15 cellular contexts compared by ENCODE assay signal in the genomic region with DNA sequence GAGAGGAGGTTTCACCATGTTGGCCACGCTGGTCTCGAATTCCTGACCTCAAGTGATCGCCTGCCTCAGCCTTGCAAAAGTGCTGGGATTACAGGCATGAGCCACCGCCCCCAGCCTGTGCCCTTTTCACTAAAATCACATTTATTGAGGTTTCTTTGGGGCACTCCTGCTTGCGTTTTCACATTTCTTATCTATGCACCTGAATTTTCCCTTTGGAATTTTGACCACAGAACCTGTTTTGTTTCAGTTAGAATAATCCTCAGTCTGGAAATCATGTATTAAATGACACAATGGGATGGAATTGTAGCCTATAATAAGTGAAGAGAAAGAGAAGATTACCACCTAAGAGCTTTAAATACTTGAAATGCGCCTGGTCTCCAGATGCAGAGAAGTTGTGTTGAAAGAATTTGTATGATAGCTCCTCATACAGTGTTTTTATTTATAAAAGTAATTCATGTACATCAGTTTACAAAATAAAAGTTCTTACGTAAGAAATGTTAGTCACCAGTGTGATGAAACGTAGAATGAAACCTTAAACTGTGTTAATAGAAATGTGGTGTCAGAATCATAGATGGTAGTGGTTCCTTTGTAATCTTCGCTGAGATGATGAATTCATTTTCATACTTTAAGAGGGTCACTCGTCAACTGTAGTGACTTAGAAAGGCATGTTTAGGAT.
A peak's percentile ranks its signal among the peaks of the same experiment; 100 is the strongest.
DNase-seq lines count a peak whose midpoint lies in the region; ATAC-seq and TF ChIP-seq lines count a peak whose summit lies in the region.
"Had no signal": no experiment of that assay in that cellular context is flagged by ENCODE, and none has a peak within 500 bp of the region (broad histone marks: within the 10 kb centered on the region; RNA-seq: fewer than 3 reads in every experiment).

No MANE protein-coding gene starts in this region.

- H3K27ac ChIP-seq in RWPE2 (ENCODE audit: poor library complexity, severe bottlenecking), result peak overlapping the region; percentile 60
- H3K27ac ChIP-seq in substantia nigra (ENCODE audit: low read depth, low read length, poor library complexity, severe bottlenecking), result peak overlapping the region; percentile 51
- no peak overlapping the region for H3K27ac ChIP-seq in CD8-positive, alpha-beta memory T cell (ENCODE audit: low read depth, low read length)
- H3K27ac ChIP-seq: upper lobe of left lung had no signal

- peaks cover 0 to 2% (median 0%) of the 10 kb centered on the region in 5 donors for H3K9me3 Mint-ChIP-seq in CD8-positive, alpha-beta memory T cell

- TF ChIP-seq CTCF in RWPE2 (IDR thresholded peaks at IDR 0.05; ENCODE audit: poor library complexity, severe bottlenecking) (no peak), fibroblast of villous mesenchyme (IDR thresholded peaks at IDR 0.05; ENCODE audit: insufficient read depth, low read depth, low read length) (no peak)

- CTCF ChIA-PET in CD8-positive, alpha-beta memory T cell (lab: Charles Lee), result no interaction called here

- no peak overlapping the region for H3K4me3 ChIP-seq in RWPE2 (ENCODE audit: severe bottlenecking)
- H3K4me3 ChIP-seq in fibroblast of villous mesenchyme (ENCODE audit: low read depth, low read length), result no peak overlapping the region
- no peak overlapping the region for H3K4me3 ChIP-seq in CD8-positive, alpha-beta memory T cell (ENCODE audit: low read length)
- H3K4me3 ChIP-seq: skin epidermis, upper lobe of left lung had no signal

- H3K4me1 ChIP-seq in RWPE2 (ENCODE audit: insufficient read depth, poor library complexity, severe bottlenecking), result peaks cover 20% of the 10 kb centered on the region
- H3K4me1 ChIP-seq in CD8-positive, alpha-beta memory T cell (ENCODE audit: insufficient read depth, low read length), result peaks cover 9% of the 10 kb centered on the region

- no peaks in the 10 kb centered on the region for H3K27me3 Mint-ChIP-seq in CD8-positive, alpha-beta memory T cell
- H3K27me3 Mint-ChIP-seq: naive thymus-derived CD8-positive, alpha-beta T cell had no signal

- H3K4me3 Mint-ChIP-seq in CD8-positive, alpha-beta memory T cell, result no peak overlapping the region

- peaks cover 37 to 65% (median 60%) of the 10 kb centered on the region in 3 donors for H3K4me1 Mint-ChIP-seq in CD8-positive, alpha-beta memory T cell

- peak overlapping the region in 1 of 8 donors; percentile 35 for H3K27ac Mint-ChIP-seq in CD8-positive, alpha-beta memory T cell
- H3K27ac Mint-ChIP-seq: activated T-helper 2 cell treated with anti-CD3 and anti-CD28 coated beads, Interferon-gamma antibody, Interleukin-2, Interleukin-4, amounts not matched to agents 10 μg/mL and 5 μg/mL and 100 μg/mL, durations not matched to agents 14 hours and 24 hours and 36 hours had no signal

- no peaks in the 10 kb centered on the region for H3K27me3 ChIP-seq in RWPE2 (ENCODE audit: insufficient read depth, poor library complexity, severe bottlenecking)
- no peaks in the 10 kb centered on the region for H3K27me3 ChIP-seq in CD8-positive, alpha-beta memory T cell (ENCODE audit: insufficient read depth, low read length, poor library complexity, severe bottlenecking)
- H3K27me3 ChIP-seq: upper lobe of left lung had no signal

- H3K36me3 ChIP-seq in RWPE2 (ENCODE audit: low read depth), result no peaks in the 10 kb centered on the region
- no peaks in the 10 kb centered on the region for H3K36me3 ChIP-seq in CD8-positive, alpha-beta memory T cell (ENCODE audit: insufficient read depth, low read length)
- H3K36me3 ChIP-seq: upper lobe of left lung had no signal

- DNase-seq in NOMO-1 treated with DMSO at 0.1 percent for 48 hours (lab: John Stamatoyannopoulos, UW; ENCODE audit: unreplicated experiment) (peak; percentile 27), NOMO-1 treated with dmso at 0.1 percent for 144 hours (lab: John Stamatoyannopoulos, UW; ENCODE audit: unreplicated experiment) (no peak), RWPE2 (ENCODE audit: low spot score) (no peak), fibroblast of villous mesenchyme (ENCODE audit: low read depth) (peak; percentile 88), substantia nigra (lab: John Stamatoyannopoulos, UW) (no peak), NCI-H187 treated with DMSO at 0.1 percent for 48 hours (lab: John Stamatoyannopoulos, UW) (no peak)
- DNase-seq in activated T-cell treated with anti-CD3 and anti-CD28 coated beads, Interleukin-2, amount 50 U/mL, for 1 hour, result no peak
- DNase-seq in CD8-positive, alpha-beta memory T cell, result no peak
- DNase-seq: activated CD4-positive, alpha-beta T cell treated with anti-CD3 and anti-CD28 coated beads for 1 hour; foreskin melanocyte; kidney; naive thymus-derived CD8-positive, alpha-beta T cell had no signal

- peak; percentile 91 for ATAC-seq in RWPE2 (ENCODE audit: low read depth)
- ATAC-seq: naive thymus-derived CD8-positive, alpha-beta T cell had no signal

- POLR2A ChIA-PET in CD8-positive, alpha-beta memory T cell (lab: Charles Lee), result no interaction called here

- peaks cover 0 to 7% (median 3%) of the 10 kb centered on the region in 3 donors for H3K36me3 Mint-ChIP-seq in CD8-positive, alpha-beta memory T cell

- H3K9me3 ChIP-seq in RWPE2 (ENCODE audit: severe bottlenecking), result no peaks in the 10 kb centered on the region
- no peaks in the 10 kb centered on the region for H3K9me3 ChIP-seq in CD8-positive, alpha-beta memory T cell (ENCODE audit: low read length)
- H3K9me3 ChIP-seq: upper lobe of left lung had no signal

Comparison
In these comparisons a context has a peak if more than half of its experiments do, and no peak if none do; other contexts are left out.
1. DNase-seq: peak in NOMO-1 treated with DMSO at 0.1 percent for 48 hours (single experiment) and fibroblast of villous mesenchyme (single experiment); none in NOMO-1 treated with dmso at 0.1 percent for 144 hours (single experiment), RWPE2 (single experiment), substantia nigra (0 of 49), NCI-H187 treated with DMSO at 0.1 percent for 48 hours (single experiment), activated T-cell treated with anti-CD3 and anti-CD28 coated beads, Interleukin-2, amount 50 U/mL, for 1 hour (single experiment) and CD8-positive, alpha-beta memory T cell (0 of 5).